1 cellular context compared by ENCODE assay signal in the genomic region with DNA sequence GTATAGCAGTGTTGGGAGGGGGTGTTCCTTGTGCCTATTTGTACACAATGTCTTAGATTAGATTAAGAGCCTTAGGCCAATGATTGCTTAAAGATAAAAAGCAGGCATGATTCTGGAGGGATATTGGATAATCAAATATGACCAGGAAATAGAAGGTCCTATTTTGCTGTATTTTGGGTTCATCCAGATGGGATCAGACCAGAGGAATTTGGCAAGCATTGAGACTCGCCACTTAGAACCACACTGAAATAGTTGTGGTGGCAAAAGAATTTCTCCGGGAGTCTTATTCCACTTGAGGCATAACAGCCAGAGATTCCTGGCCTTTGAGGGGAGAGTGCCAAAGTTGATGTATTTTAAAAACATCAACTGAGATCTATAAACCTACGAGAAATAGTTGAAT.
TF ChIP-seq lines count a peak whose summit lies in the region.

No MANE protein-coding gene starts in this region.

TF ChIP-seq in A549, 52 proteins besides CTCF, POLR2A, EP300 and RAD21 (continued from another document):
- TF ChIP-seq, protein P1, sequence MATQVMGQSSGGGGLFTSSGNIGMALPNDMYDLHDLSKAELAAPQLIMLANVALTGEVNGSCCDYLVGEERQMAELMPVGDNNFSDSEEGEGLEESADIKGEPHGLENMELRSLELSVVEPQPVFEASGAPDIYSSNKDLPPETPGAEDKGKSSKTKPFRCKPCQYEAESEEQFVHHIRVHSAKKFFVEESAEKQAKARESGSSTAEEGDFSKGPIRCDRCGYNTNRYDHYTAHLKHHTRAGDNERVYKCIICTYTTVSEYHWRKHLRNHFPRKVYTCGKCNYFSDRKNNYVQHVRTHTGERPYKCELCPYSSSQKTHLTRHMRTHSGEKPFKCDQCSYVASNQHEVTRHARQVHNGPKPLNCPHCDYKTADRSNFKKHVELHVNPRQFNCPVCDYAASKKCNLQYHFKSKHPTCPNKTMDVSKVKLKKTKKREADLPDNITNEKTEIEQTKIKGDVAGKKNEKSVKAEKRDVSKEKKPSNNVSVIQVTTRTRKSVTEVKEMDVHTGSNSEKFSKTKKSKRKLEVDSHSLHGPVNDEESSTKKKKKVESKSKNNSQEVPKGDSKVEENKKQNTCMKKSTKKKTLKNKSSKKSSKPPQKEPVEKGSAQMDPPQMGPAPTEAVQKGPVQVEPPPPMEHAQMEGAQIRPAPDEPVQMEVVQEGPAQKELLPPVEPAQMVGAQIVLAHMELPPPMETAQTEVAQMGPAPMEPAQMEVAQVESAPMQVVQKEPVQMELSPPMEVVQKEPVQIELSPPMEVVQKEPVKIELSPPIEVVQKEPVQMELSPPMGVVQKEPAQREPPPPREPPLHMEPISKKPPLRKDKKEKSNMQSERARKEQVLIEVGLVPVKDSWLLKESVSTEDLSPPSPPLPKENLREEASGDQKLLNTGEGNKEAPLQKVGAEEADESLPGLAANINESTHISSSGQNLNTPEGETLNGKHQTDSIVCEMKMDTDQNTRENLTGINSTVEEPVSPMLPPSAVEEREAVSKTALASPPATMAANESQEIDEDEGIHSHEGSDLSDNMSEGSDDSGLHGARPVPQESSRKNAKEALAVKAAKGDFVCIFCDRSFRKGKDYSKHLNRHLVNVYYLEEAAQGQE (IDR thresholded peaks at IDR 0.05): no peak
- TF ChIP-seq, protein P2, sequence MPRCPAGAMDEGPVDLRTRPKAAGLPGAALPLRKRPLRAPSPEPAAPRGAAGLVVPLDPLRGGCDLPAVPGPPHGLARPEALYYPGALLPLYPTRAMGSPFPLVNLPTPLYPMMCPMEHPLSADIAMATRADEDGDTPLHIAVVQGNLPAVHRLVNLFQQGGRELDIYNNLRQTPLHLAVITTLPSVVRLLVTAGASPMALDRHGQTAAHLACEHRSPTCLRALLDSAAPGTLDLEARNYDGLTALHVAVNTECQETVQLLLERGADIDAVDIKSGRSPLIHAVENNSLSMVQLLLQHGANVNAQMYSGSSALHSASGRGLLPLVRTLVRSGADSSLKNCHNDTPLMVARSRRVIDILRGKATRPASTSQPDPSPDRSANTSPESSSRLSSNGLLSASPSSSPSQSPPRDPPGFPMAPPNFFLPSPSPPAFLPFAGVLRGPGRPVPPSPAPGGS (IDR thresholded peaks at IDR 0.05): no peak
- no peak for TF ChIP-seq ZSCAN20 (CRISPR knock-in tag; IDR thresholded peaks at IDR 0.05)
- no peak for TF ChIP-seq CHD4 (IDR thresholded peaks at IDR 0.05; ENCODE audit: borderline replicate concordance)
- no peak for TF ChIP-seq EHF (CRISPR knock-in tag; IDR thresholded peaks at IDR 0.05)
- no peak for TF ChIP-seq CHD2 (IDR thresholded peaks at IDR 0.05; ENCODE audit: low read length, partially characterized antibody)
- TF ChIP-seq, protein P3, sequence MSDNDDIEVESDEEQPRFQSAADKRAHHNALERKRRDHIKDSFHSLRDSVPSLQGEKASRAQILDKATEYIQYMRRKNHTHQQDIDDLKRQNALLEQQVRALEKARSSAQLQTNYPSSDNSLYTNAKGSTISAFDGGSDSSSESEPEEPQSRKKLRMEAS (IDR thresholded peaks at IDR 0.05): peak; percentile 25; the same call in 1 of the 2 replicates
- TF ChIP-seq MAFK (IDR thresholded peaks at IDR 0.05; ENCODE audit: partially characterized antibody): no peak
- no peak for TF ChIP-seq PHF8 (IDR thresholded peaks at IDR 0.05; ENCODE audit: borderline replicate concordance, low read depth)
- no peak for TF ChIP-seq NFE2L2 (conservative IDR thresholded peaks at IDR 0.05; ENCODE audit: low read length)
- TF ChIP-seq MYC (IDR thresholded peaks at IDR 0.05; ENCODE audit: borderline replicate concordance, low read length): no peak
- TF ChIP-seq, protein P4, sequence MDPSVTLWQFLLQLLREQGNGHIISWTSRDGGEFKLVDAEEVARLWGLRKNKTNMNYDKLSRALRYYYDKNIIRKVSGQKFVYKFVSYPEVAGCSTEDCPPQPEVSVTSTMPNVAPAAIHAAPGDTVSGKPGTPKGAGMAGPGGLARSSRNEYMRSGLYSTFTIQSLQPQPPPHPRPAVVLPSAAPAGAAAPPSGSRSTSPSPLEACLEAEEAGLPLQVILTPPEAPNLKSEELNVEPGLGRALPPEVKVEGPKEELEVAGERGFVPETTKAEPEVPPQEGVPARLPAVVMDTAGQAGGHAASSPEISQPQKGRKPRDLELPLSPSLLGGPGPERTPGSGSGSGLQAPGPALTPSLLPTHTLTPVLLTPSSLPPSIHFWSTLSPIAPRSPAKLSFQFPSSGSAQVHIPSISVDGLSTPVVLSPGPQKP (IDR thresholded peaks at IDR 0.05; ENCODE audit: low read depth, low read length): no peak
- TF ChIP-seq RNF2 (IDR thresholded peaks at IDR 0.05; ENCODE audit: borderline replicate concordance, low read depth): no peak
- TF ChIP-seq SMC3 (IDR thresholded peaks at IDR 0.05): peak; percentile 13; the same call in 1 of the 3 replicates
- no peak for TF ChIP-seq HDAC2 (IDR thresholded peaks at IDR 0.05)
